ENCODE assay signal across 21 cellular contexts in genomic region chr12:69993433-69993832, GRCh38.
DNase-seq lines count a peak whose midpoint lies in the region; ATAC-seq and TF ChIP-seq lines count a peak whose summit lies in the region.
"Had no signal": no experiment of that assay in that cellular context is flagged by ENCODE, and none has a peak within 500 bp of the region (broad histone marks: within the 10 kb centered on the region; RNA-seq: fewer than 3 reads in every experiment).

No MANE protein-coding gene starts in this region.

- no peaks in the 10 kb centered on the region for H3K4me1 ChIP-seq in HEK293 (ENCODE audit: control insufficient read depth, insufficient read depth, low read length)
- H3K4me1 ChIP-seq in thoracic aorta (ENCODE audit: control insufficient read depth in 1 of 2, low read depth in 2 of 2) = peaks cover 7 to 51% of the 10 kb centered on the region in 2 donors
- peaks cover 3% of the 10 kb centered on the region; the same call in 1 of the 2 replicates for H3K4me1 ChIP-seq in Karpas-422 (ENCODE audit: low read length)
- H3K4me1 ChIP-seq: BE2C; BLaER1 treated with 17β-estradiol and CSF1 and Interleukin-3, amounts not matched to agents 10 nM and 100 nM had no signal

- no peak overlapping the region for H3K4me3 ChIP-seq in HEK293 (ENCODE audit: low read depth, low read length)
- H3K4me3 ChIP-seq in coronary artery = no peak overlapping the region
- no peak overlapping the region for H3K4me3 ChIP-seq in thoracic aorta
- no peak overlapping the region for H3K4me3 ChIP-seq in Karpas-422 (ENCODE audit: low read length)
- H3K4me3 ChIP-seq: A549; BLaER1 treated with 17β-estradiol and CSF1 and Interleukin-3, amounts not matched to agents 10 nM and 100 nM; GM12878; GM23338 had no signal

- DNase-seq in coronary artery (ENCODE audit: low spot score) (no peak), thoracic aorta (ENCODE audit: low spot score) (no peak), ureter (ENCODE audit: low spot score) (no peak), Karpas-422 (no peak), HUDEP-2 (lab: John Stamatoyannopoulos, UW; ENCODE audit: unreplicated experiment in 76 of 76) (no peak)
- DNase-seq: 8988T; ACHN; AML-193; BE2C; CD4-positive, alpha-beta T cell; CD8-positive, alpha-beta memory T cell; DMS 273 treated with DMSO at 0.1 percent for 48 hours; DMS79; EL; GDM1; H9 had no signal

- H3K4me2 ChIP-seq in Karpas-422 (ENCODE audit: low read depth, low read length, poor library complexity, severe bottlenecking) = no peak overlapping the region
- H3K4me2 ChIP-seq: A549; BLaER1 treated with 17β-estradiol and CSF1 and Interleukin-3, amounts not matched to agents 10 nM and 100 nM; GM23338 had no signal

- CTCF ChIA-PET in HEK293 (lab: Yijun Ruan, JAX) = interaction anchor here (0.8 to 1.1 kb wide), 2 partner anchors 114 to 583 kb away, joined by 4 read pairs; no protein-coding TSS in a partner anchor

- H2AFZ ChIP-seq in Karpas-422 (ENCODE audit: low read length) = no peak overlapping the region
- H2AFZ ChIP-seq: GM23338 had no signal

- no peaks in the 10 kb centered on the region for H3K27me3 ChIP-seq in thoracic aorta (replicated peaks; ENCODE audit: insufficient read depth)
- H3K27me3 ChIP-seq in Karpas-422 (ENCODE audit: low read length) = no peaks in the 10 kb centered on the region
- H3K27me3 ChIP-seq: BE2C; BLaER1 treated with 17β-estradiol and CSF1 and Interleukin-3, amounts not matched to agents 10 nM and 100 nM had no signal

- no peaks in the 10 kb centered on the region for H4K20me1 ChIP-seq in Karpas-422 (ENCODE audit: insufficient read depth, low read depth, low read length)
- H4K20me1 ChIP-seq: BLaER1 treated with 17β-estradiol and CSF1 and Interleukin-3, amounts not matched to agents 10 nM and 100 nM had no signal

- no peak for ATAC-seq in thoracic aorta (ENCODE audit: insufficient number of reproducible peaks, low FRiP score, low read depth)
- ATAC-seq: A549, GM12878, GM23338 had no signal

- POLR2A ChIA-PET in HEK293 (lab: Yijun Ruan, JAX) = no interaction called here

- H3K9me2 ChIP-seq in Karpas-422 (replicated peaks; ENCODE audit: insufficient read depth, low read length) = no peaks in the 10 kb centered on the region

- H3K36me3 ChIP-seq in HEK293 (ENCODE audit: control insufficient read depth in 2 of 2, insufficient read depth in 1 of 2, low read length in 2 of 2) (no peaks in the 10 kb centered on the region), thoracic aorta (no peaks in the 10 kb centered on the region), Karpas-422 (ENCODE audit: insufficient read depth, low read length) (no peaks in the 10 kb centered on the region)
- H3K36me3 ChIP-seq: BE2C; BLaER1 treated with 17β-estradiol and CSF1 and Interleukin-3, amounts not matched to agents 10 nM and 100 nM had no signal

- no peaks in the 10 kb centered on the region for H3K79me2 ChIP-seq in Karpas-422 (ENCODE audit: low read length)

- no peak overlapping the region for H3K9ac ChIP-seq in Karpas-422 (ENCODE audit: low read length)
- H3K9ac ChIP-seq: BLaER1 treated with 17β-estradiol and CSF1 and Interleukin-3, amounts not matched to agents 10 nM and 100 nM had no signal

- H3K9me3 ChIP-seq in HEK293 (ENCODE audit: control insufficient read depth, insufficient read depth, low read depth, low read length) = no peaks in the 10 kb centered on the region
- no peaks in the 10 kb centered on the region for H3K9me3 ChIP-seq in thoracic aorta
- H3K9me3 ChIP-seq in Karpas-422 (ENCODE audit: low read length) = peaks cover 4% of the 10 kb centered on the region
- H3K9me3 ChIP-seq: A549, BE2C had no signal

- TF ChIP-seq CTCF in HEK293 (tag by site-specific recombination; IDR thresholded peaks at IDR 0.05) (no peak), coronary artery (IDR thresholded peaks at IDR 0.05) (no peak), thoracic aorta (IDR thresholded peaks at IDR 0.05) (no peak)

- no peak overlapping the region for H3K27ac ChIP-seq in HEK293 (ENCODE audit: extremely low read depth, low read depth, low read length)
- peak overlapping the region; percentile 39 to 48 for H3K27ac ChIP-seq in coronary artery
- H3K27ac ChIP-seq in thoracic aorta = peak overlapping the region; percentile 7 to 23
- H3K27ac ChIP-seq in Karpas-422 (ENCODE audit: low read length) = no peak overlapping the region
- H3K27ac ChIP-seq: A549; BLaER1 treated with 17β-estradiol and CSF1 and Interleukin-3, amounts not matched to agents 10 nM and 100 nM had no signal

TF ChIP-seq in HEK293, 187 proteins besides CTCF, POLR2A, EP300 and RAD21:
- TF ChIP-seq ZNF184 (tag by site-specific recombination; IDR thresholded peaks at IDR 0.05) (peak; percentile 92), ZNF580 (tag by site-specific recombination; IDR thresholded peaks at IDR 0.05) (no peak)

Comparison
In these comparisons a context has a peak if more than half of its experiments do, and no peak if none do; other contexts are left out.
1. H3K27ac ChIP-seq: peak in coronary artery (2 of 2) and thoracic aorta (2 of 2); none in HEK293 (single experiment) and Karpas-422 (single experiment).